In genomic region chr11:26420331-26420730, GRCh38 we compare ENCODE assay signal across 27 cellular contexts.
"Had no signal": no experiment of that assay in that cellular context is flagged by ENCODE, and none has a peak within 500 bp of the region (broad histone marks: within the 10 kb centered on the region; RNA-seq: fewer than 3 reads in every experiment).

No MANE protein-coding gene starts in this region.

- H3K36me3 ChIP-seq: gastrocnemius medialis, lower lobe of right lung, sigmoid colon, stomach, thyroid gland, vagina had no signal

- H3K27me3 Mint-ChIP-seq: effector memory CD8-positive, alpha-beta T cell; naive B cell; natural killer cell treated with Interleukin-12 subunit alpha and Interleukin-12 subunit beta and Interleukin-15 and Interleukin-18, amount 100 ng/mL, for 72 hours had no signal

- DNase-seq: cortex of kidney; effector memory CD8-positive, alpha-beta T cell; foreskin fibroblast; gastrocnemius medialis; head of caudate nucleus; left ventricle myocardium superior; lower lobe of right lung; mucosa of descending colon; naive B cell; nucleus accumbens; posterior cingulate gyrus; psoas muscle; right cardiac atrium; sigmoid colon; stimulated activated CD4-positive, alpha-beta T cell treated with anti-CD3 and anti-CD28 coated beads, Interleukin-2, amount 100 ng/mL, for 24 hours; stimulated activated CD4-positive, alpha-beta T cell treated with anti-CD3 and anti-CD28 coated beads, Interleukin-4, amount 100 ng/mL, for 24 hours; stimulated activated naive CD4-positive, alpha-beta T cell treated with Interleukin-2 at 50 U/mL for 16 hours; stomach; thyroid gland; trophoblast cell had no signal

- H3K4me1 ChIP-seq: gastrocnemius medialis, lower lobe of right lung, psoas muscle, sigmoid colon, stomach, thyroid gland, vagina had no signal

- H3K9me3 Mint-ChIP-seq: mesothelial cell of epicardium had no signal

- H3K4me3 Mint-ChIP-seq: effector memory CD8-positive, alpha-beta T cell; mesothelial cell of epicardium; naive B cell; natural killer cell treated with Interleukin-12 subunit alpha and Interleukin-12 subunit beta and Interleukin-15 and Interleukin-18, amount 100 ng/mL, for 72 hours; neural crest cell; stimulated activated effector memory CD8-positive, alpha-beta T cell treated with anti-CD3 and anti-CD28 coated beads, Interleukin-12 subunit alpha, Interleukin-12 subunit beta, amount 100 ng/mL, for 72 hours had no signal

- H3K27ac Mint-ChIP-seq: effector memory CD8-positive, alpha-beta T cell; mesothelial cell of epicardium; naive B cell; natural killer cell treated with Interleukin-12 subunit alpha and Interleukin-12 subunit beta and Interleukin-15 and Interleukin-18, amount 100 ng/mL, for 72 hours; stimulated activated effector memory CD8-positive, alpha-beta T cell treated with anti-CD3 and anti-CD28 coated beads, Interleukin-12 subunit alpha, Interleukin-12 subunit beta, amount 100 ng/mL, for 72 hours had no signal

- H3K27ac ChIP-seq: epithelial cell of prostate, gastrocnemius medialis, lower lobe of right lung, psoas muscle, sigmoid colon, stomach, thyroid gland, vagina had no signal

- ATAC-seq: effector memory CD8-positive, alpha-beta T cell; esophagus mucosa; gastrocnemius medialis; left ventricle myocardium superior; lower lobe of right lung; mucosa of descending colon; natural killer cell treated with Interleukin-12 subunit alpha and Interleukin-12 subunit beta and Interleukin-15 and Interleukin-18, amount 100 ng/mL, for 72 hours; psoas muscle; right cardiac atrium; stimulated activated effector memory CD8-positive, alpha-beta T cell treated with anti-CD3 and anti-CD28 coated beads, Interleukin-12 subunit alpha, Interleukin-12 subunit beta, amount 100 ng/mL, for 72 hours had no signal

- H3K9me3 ChIP-seq: gastrocnemius medialis, lower lobe of right lung, mucosa of descending colon, psoas muscle, sigmoid colon, stomach, thyroid gland, vagina had no signal

- H3K36me3 Mint-ChIP-seq: mesothelial cell of epicardium; naive B cell; stimulated activated effector memory CD8-positive, alpha-beta T cell treated with anti-CD3 and anti-CD28 coated beads, Interleukin-12 subunit alpha, Interleukin-12 subunit beta, amount 100 ng/mL, for 72 hours had no signal

- H3K27me3 ChIP-seq: gastrocnemius medialis, sigmoid colon, stomach, thyroid gland, vagina had no signal

- H3K4me1 Mint-ChIP-seq: mesothelial cell of epicardium; naive B cell; neural crest cell; stimulated activated effector memory CD8-positive, alpha-beta T cell treated with anti-CD3 and anti-CD28 coated beads, Interleukin-12 subunit alpha, Interleukin-12 subunit beta, amount 100 ng/mL, for 72 hours had no signal

- H3K4me3 ChIP-seq: gastrocnemius medialis, lower lobe of right lung, mucosa of descending colon, psoas muscle, sigmoid colon, stomach, thyroid gland, vagina had no signal
